In the genomic region with DNA sequence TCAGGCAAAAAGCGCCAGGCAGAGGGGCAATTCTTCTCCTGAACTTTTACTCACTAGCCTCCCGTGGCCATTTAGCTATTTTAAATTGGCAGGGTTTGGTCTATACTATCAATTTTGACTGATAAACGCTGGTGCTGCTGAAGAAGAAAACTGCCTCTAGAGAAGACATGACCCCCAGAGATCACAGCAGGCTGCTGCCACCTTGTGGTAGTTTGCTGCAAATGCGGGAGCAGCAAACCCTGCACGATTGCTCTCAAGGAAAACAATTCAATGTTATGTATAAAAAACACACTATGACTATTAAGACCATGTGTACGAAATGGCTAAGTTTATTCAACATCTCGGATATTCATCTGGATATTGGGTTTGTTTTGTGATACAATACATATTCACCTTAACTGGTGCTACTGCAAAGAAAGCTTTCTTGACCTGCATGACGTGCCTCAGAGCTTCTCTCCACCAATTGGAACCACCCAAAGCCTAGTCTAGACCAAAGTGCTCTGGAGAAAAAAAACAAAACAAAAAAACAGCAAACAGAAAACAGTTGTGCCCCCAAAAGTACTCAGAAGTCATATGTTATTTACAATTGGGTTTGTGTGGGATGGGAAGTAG, we compare ENCODE assay signal across 8 cellular contexts. TPM values are rescaled to one million over a fixed set of nuclear protein-coding genes. Genes with fewer than 3 reads are reported as not detected.
A peak's percentile ranks its signal among the peaks of the same experiment; 100 is the strongest.
DNase-seq lines count a peak whose midpoint lies in the region; ATAC-seq and TF ChIP-seq lines count a peak whose summit lies in the region.

No MANE protein-coding gene starts in this region.

- peaks cover 6% of the 10 kb centered on the region; the same call in 1 of the 2 replicates for H4K20me1 ChIP-seq in HCT116 (ENCODE audit: insufficient read depth)

- no peaks in the 10 kb centered on the region for H3K27me3 ChIP-seq in HCT116 (ENCODE audit: insufficient read depth, low read length)

- POLR2A ChIA-PET in HCT116 (lab: Charles Lee) = no interaction called here

- DNase-seq in DMS79 treated with DMSO at 0.1 percent for 48 hours (lab: John Stamatoyannopoulos, UW) (peak; percentile 52), DMS79 (lab: John Stamatoyannopoulos, UW) (no peak), HCT116 (ENCODE audit: low read depth, low spot score) (no peak), NCI-H1105 (lab: John Stamatoyannopoulos, UW) (peak; percentile 22), T47D (ENCODE audit: low read depth in 1 of 2, low spot score in 1 of 2) (peak; percentile 21 to 68), kidney tubule cell (ENCODE audit: low spot score) (peak; percentile 69)
- DNase-seq in stimulated activated CD4-positive, alpha-beta T cell treated with anti-CD3 and anti-CD28 coated beads, Interleukin-4, amount 100 ng/mL, for 4 hours = peak; percentile 59 to 63

- no peak overlapping the region for H3K4me2 ChIP-seq in HCT116 (ENCODE audit: low read length)

- TF ChIP-seq CTCF in HCT116 (IDR thresholded peaks at IDR 0.05 in 2 of 3, conservative IDR thresholded peaks at IDR 0.05 in 1 of 3; ENCODE audit: borderline replicate concordance in 1 of 3, insufficient read depth in 1 of 3, low read depth in 2 of 3, low read length in 2 of 3) (peak; percentile 52 to 98 (median 98); a peak in 5 of 6 replicates), VCaP (conservative IDR thresholded peaks at IDR 0.05) (peak; percentile 87)

- no peak overlapping the region for H3K27ac ChIP-seq in HCT116 (ENCODE audit: low read depth, low read length)
- H3K27ac ChIP-seq in VCaP = no peak overlapping the region

- no peaks in the 10 kb centered on the region for H3K4me1 ChIP-seq in HCT116 (ENCODE audit: control insufficient read depth in 1 of 2, insufficient read depth in 2 of 2, low read length in 2 of 2)

- ATAC-seq in HCT116 = peak; percentile 75

- no peaks in the 10 kb centered on the region for H3K9me3 ChIP-seq in HCT116 (ENCODE audit: control insufficient read depth in 1 of 2, insufficient read depth in 1 of 2, low read depth in 1 of 2, low read length in 2 of 2)

- RAD21 ChIA-PET in HCT116 (lab: Charles Lee; ENCODE audit: low non-redundant PET in 1 of 2, low total read pairs in 2 of 2, uncharacterized antibody in 2 of 2, unreplicated experiment in 2 of 2) = no interaction called here

- TF ChIP-seq POLR2A in HCT116 (IDR thresholded peaks at IDR 0.05; ENCODE audit: borderline replicate concordance, extremely low read depth, insufficient read depth, insufficient read length) = no peak

- no peaks in the 10 kb centered on the region for H3K9me2 ChIP-seq in HCT116 (ENCODE audit: insufficient read depth)

- H3K9ac ChIP-seq in HCT116 (ENCODE audit: low read length) = no peak overlapping the region

- no peak overlapping the region for H2AFZ ChIP-seq in HCT116 (ENCODE audit: low read depth, low read length, poor library complexity, severe bottlenecking)

- no peak overlapping the region for H3K4me3 ChIP-seq in HCT116 (replicated peaks in 1 of 2; ENCODE audit: low read depth in 1 of 2, low read length in 2 of 2)

- peaks cover 54 to 57% of the 10 kb centered on the region in 2 experiments for H3K36me3 ChIP-seq in HCT116 (ENCODE audit: control insufficient read depth in 1 of 2, insufficient read depth in 2 of 2, low read length in 2 of 2)

- H3K79me2 ChIP-seq in HCT116 (ENCODE audit: insufficient read depth, low read length) = peaks cover 4% of the 10 kb centered on the region; the same call in 1 of the 2 replicates

- CTCF ChIA-PET in HCT116 (lab: Charles Lee) = interaction anchor here (1.3 to 4.5 kb wide), 3 partner anchors 11 to 136 kb away, joined by 3 to 21 read pairs (median 3); no protein-coding TSS in a partner anchor

- in situ Hi-C loops in T47D (cut with HindIII; ENCODE audit: low pct_unique_long_range_greater_than_20kb, low sequenced_read_pairs) = no loop called here

- peak; percentile 68 for TF ChIP-seq RAD21 in HCT116 (IDR thresholded peaks at IDR 0.05; ENCODE audit: low read depth)

- BruUV-seq in HCT116 (replicated peaks; lab: Mats Ljungman, UMichigan) = no TSS peak

- intact Hi-C loops in HCT116 (cut with micrococcal nuclease) = loop anchor here (1.0 kb wide), 1 partner anchor 101 kb away; no protein-coding TSS in a partner anchor

TF ChIP-seq in HCT116, 20 proteins besides CTCF, POLR2A, EP300 and RAD21:
- TF ChIP-seq SRF (IDR thresholded peaks at IDR 0.05; ENCODE audit: low read depth) (no peak), YY1 (IDR thresholded peaks at IDR 0.05; ENCODE audit: extremely low read depth, insufficient replicate concordance, low read depth, low read length) (no peak), SIN3A (IDR thresholded peaks at IDR 0.05; ENCODE audit: low read depth) (no peak), POLR2AphosphoS5 (IDR thresholded peaks at IDR 0.05; ENCODE audit: low read depth, low read length) (no peak), ZFX (IDR thresholded peaks at IDR 0.05) (no peak), ELF1 (IDR thresholded peaks at IDR 0.05; ENCODE audit: borderline replicate concordance, low read depth) (no peak), CEBPB (IDR thresholded peaks at IDR 0.05; ENCODE audit: low read depth) (no peak), FOSL1 (IDR thresholded peaks at IDR 0.05; ENCODE audit: low read depth) (no peak), EZH2phosphoT487 (IDR thresholded peaks at IDR 0.05; ENCODE audit: borderline replicate concordance) (no peak), ZNF274 (IDR thresholded peaks at IDR 0.05; ENCODE audit: low read depth, low read length) (no peak)
- TF ChIP-seq, protein P1, sequence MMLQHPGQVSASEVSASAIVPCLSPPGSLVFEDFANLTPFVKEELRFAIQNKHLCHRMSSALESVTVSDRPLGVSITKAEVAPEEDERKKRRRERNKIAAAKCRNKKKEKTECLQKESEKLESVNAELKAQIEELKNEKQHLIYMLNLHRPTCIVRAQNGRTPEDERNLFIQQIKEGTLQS (IDR thresholded peaks at IDR 0.05) = no peak

RNA-seq across cellular contexts. Expression of a gene that starts 19.5 kb away (rescaled TPM):
- not detected for total RNA-seq in HCT116 (2021; ENCODE audit: unreplicated experiment)
- not detected in 2 replicates for polyA plus RNA-seq in HCT116 (2012)

RNA-seq across cellular contexts. Expression of a gene that starts 20.7 kb away (rescaled TPM):
- total RNA-seq in HCT116 (2021; ENCODE audit: unreplicated experiment) = 191 TPM
- 96.6 and 122 TPM in 2 replicates for polyA plus RNA-seq in HCT116 (2012)

Comparison
In these comparisons a context has a peak if more than half of its experiments do, and no peak if none do; other contexts are left out.
1. DNase-seq: peak in DMS79 treated with DMSO at 0.1 percent for 48 hours (single experiment), NCI-H1105 (single experiment), T47D (2 of 2), kidney tubule cell (single experiment) and stimulated activated CD4-positive, alpha-beta T cell treated with anti-CD3 and anti-CD28 coated beads, Interleukin-4, amount 100 ng/mL, for 4 hours (2 of 2); none in DMS79 (single experiment) and HCT116 (single experiment).